Comparison of ENCODE assay signal across 9 cellular contexts in the genomic region with DNA sequence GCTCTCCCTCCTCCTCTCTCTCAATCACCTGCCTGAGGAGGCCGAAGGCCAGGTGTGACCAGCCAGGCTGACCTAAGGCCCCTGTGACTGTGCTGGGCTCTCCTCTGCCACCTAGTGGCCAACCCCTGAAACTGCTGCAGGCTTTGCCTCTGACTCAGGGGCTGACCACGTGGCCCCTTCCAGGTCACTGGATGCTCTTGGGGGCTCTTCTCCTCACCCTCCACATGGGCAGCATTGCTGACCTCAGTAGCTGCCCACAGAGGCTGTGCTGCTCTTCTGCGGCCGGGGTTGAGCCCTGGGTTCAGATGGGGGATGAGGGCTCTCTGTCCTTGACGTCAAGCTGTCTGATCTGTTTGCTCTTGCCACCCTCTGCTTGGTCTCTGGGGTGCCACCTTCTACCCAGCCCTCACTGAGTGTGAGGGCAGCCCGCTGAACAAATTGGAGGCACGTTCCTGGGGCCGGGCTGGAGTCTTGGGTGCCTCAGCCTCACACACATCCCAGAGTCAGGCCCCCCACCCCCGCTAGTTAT.
DNase-seq lines count a peak whose midpoint lies in the region; ATAC-seq, FAIRE-seq and TF ChIP-seq lines count a peak whose summit lies in the region.
"Had no signal": no experiment of that assay in that cellular context is flagged by ENCODE, and none has a peak within 500 bp of the region (broad histone marks: within the 10 kb centered on the region; RNA-seq: fewer than 3 reads in every experiment).

No MANE protein-coding gene starts in this region.

- no peaks in the 10 kb centered on the region for H3K9me2 ChIP-seq in MM.1S (replicated peaks; ENCODE audit: insufficient read depth, low read length)

- H3K4me1 ChIP-seq in MM.1S (ENCODE audit: low read length) (no peaks in the 10 kb centered on the region), H1 (replicated peaks in 1 of 4; ENCODE audit: control insufficient read depth in 3 of 4, insufficient read depth in 4 of 4, low read length in 3 of 4) (no peaks in the 10 kb centered on the region; a peak in 1 of 7 replicates)

- no peak overlapping the region for H2AK5ac ChIP-seq in H1 (ENCODE audit: low read depth, low read length)

- H2BK12ac ChIP-seq in H1 (ENCODE audit: low read depth, low read length), result no peak overlapping the region

- H3K4me3 ChIP-seq in MM.1S (ENCODE audit: low read length) (no peak overlapping the region), H1 (ENCODE audit: extremely low read depth in 1 of 4, insufficient read depth in 2 of 4, low read depth in 3 of 4, low read length in 4 of 4) (no peak overlapping the region)

- H3K27ac ChIP-seq in MM.1S (ENCODE audit: low read length) (no peak overlapping the region), H1 (ENCODE audit: low read depth, low read length) (no peak overlapping the region)

- H3K36me3 Mint-ChIP-seq in CD14-positive monocyte, result no peaks in the 10 kb centered on the region
- H3K36me3 Mint-ChIP-seq in mesothelial cell of epicardium, result peaks cover 2% of the 10 kb centered on the region

- TF ChIP-seq EP300 in H1 (IDR thresholded peaks at IDR 0.05; ENCODE audit: borderline replicate concordance in 1 of 2, low read depth in 2 of 2, low read length in 2 of 2), result no peak

- peak; percentile 99 for TF ChIP-seq CTCF in CD14-positive monocyte (IDR thresholded peaks at IDR 0.05)
- TF ChIP-seq CTCF in MM.1S (IDR thresholded peaks at IDR 0.05; ENCODE audit: low read length), result peak; percentile 94
- TF ChIP-seq CTCF in H1 (IDR thresholded peaks at IDR 0.05; ENCODE audit: control extremely low read depth in 1 of 3, insufficient read depth in 1 of 3, low read depth in 1 of 3, low read length in 3 of 3), result peak; percentile 90 to 99 (median 90)
- TF ChIP-seq CTCF in mesothelial cell of epicardium (IDR thresholded peaks at IDR 0.05; ENCODE audit: unreplicated experiment), result peak; percentile 95

- no peak overlapping the region for H3K18ac ChIP-seq in H1 (ENCODE audit: extremely low read depth, low read length)

- no peak overlapping the region for H3K27ac Mint-ChIP-seq in CD14-positive monocyte
- no peak overlapping the region for H3K27ac Mint-ChIP-seq in mesothelial cell of epicardium
- H3K27ac Mint-ChIP-seq in stimulated activated naive CD8-positive, alpha-beta T cell treated with anti-CD3 and anti-CD28 coated beads, Interleukin-15, amount 100 ng/mL, for 72 hours, result peak overlapping the region in 1 of 2 donors; percentile 37
- H3K27ac Mint-ChIP-seq: IgD-negative memory B cell had no signal

- no peak overlapping the region for H4K5ac ChIP-seq in H1 (ENCODE audit: insufficient read length, low read depth, low read length)

- H3K4me1 Mint-ChIP-seq in CD14-positive monocyte (no peaks in the 10 kb centered on the region), mesothelial cell of epicardium (peaks cover 8% of the 10 kb centered on the region)
- no peaks in the 10 kb centered on the region for H3K4me1 Mint-ChIP-seq in stimulated activated naive CD8-positive, alpha-beta T cell treated with anti-CD3 and anti-CD28 coated beads, Interleukin-15, amount 100 ng/mL, for 72 hours
- H3K4me1 Mint-ChIP-seq: IgD-negative memory B cell had no signal

- no peak overlapping the region for H3K4me3 Mint-ChIP-seq in CD14-positive monocyte
- no peak overlapping the region for H3K4me3 Mint-ChIP-seq in mesothelial cell of epicardium
- no peak overlapping the region for H3K4me3 Mint-ChIP-seq in stimulated activated naive CD8-positive, alpha-beta T cell treated with anti-CD3 and anti-CD28 coated beads, Interleukin-15, amount 100 ng/mL, for 72 hours
- H3K4me3 Mint-ChIP-seq: IgD-negative memory B cell had no signal

- no peaks in the 10 kb centered on the region for H3K23me2 ChIP-seq in H1 (ENCODE audit: low read depth, low read length)

- H3K36me3 ChIP-seq in MM.1S (replicated peaks; ENCODE audit: insufficient read depth, low read length) (no peaks in the 10 kb centered on the region), H1 (ENCODE audit: control insufficient read depth in 2 of 4, insufficient read depth in 4 of 4, low read length in 3 of 4) (no peaks in the 10 kb centered on the region)

- WGBS in H1 (ENCODE audit: extremely low coverage in 1 of 2, insufficient coverage in 1 of 2, insufficient read length in 1 of 2, insufficient replicate concordance in 2 of 2, low coverage in 1 of 2, low lambda C conversion rate in 2 of 2, missing lambda C conversion rate in 1 of 2), 2 experiments, result 51% methylated on average over 8 of the region's 9 CpGs; no CpG with 5 or more reads in 1 of the 2 experiments

- no peaks in the 10 kb centered on the region for H3K79me1 ChIP-seq in H1 (ENCODE audit: low read depth, low read length)

- no peak overlapping the region for H3K23ac ChIP-seq in H1 (ENCODE audit: insufficient read length)

- H3K4me2 ChIP-seq in MM.1S (ENCODE audit: low read depth, low read length) (no peak overlapping the region), H1 (ENCODE audit: insufficient read depth in 1 of 2, low read depth in 2 of 2, low read length in 2 of 2) (no peak overlapping the region)

- TF ChIP-seq RAD21 in H1 (IDR thresholded peaks at IDR 0.05 in 1 of 2, conservative IDR thresholded peaks at IDR 0.05 in 1 of 2; ENCODE audit: low read depth in 2 of 2, low read length in 2 of 2), result peak; percentile 80 to 84

- no peak overlapping the region for H3K56ac ChIP-seq in H1 (replicated peaks; ENCODE audit: insufficient read length, low read depth, low read length)

- no peak overlapping the region for H4K91ac ChIP-seq in H1 (replicated peaks; ENCODE audit: insufficient read length, low read length)

- peaks cover 1 to 15% (median 11%) of the 10 kb centered on the region in 7 donors for H3K9me3 Mint-ChIP-seq in CD14-positive monocyte
- H3K9me3 Mint-ChIP-seq in mesothelial cell of epicardium, result peaks cover 8% of the 10 kb centered on the region
- H3K9me3 Mint-ChIP-seq in stimulated activated naive CD8-positive, alpha-beta T cell treated with anti-CD3 and anti-CD28 coated beads, Interleukin-15, amount 100 ng/mL, for 72 hours, result peaks cover 10 to 11% of the 10 kb centered on the region in 2 donors

- no peak overlapping the region for H3K14ac ChIP-seq in H1 (ENCODE audit: insufficient read length)

- H3K9ac ChIP-seq in MM.1S (ENCODE audit: low read length) (no peak overlapping the region), H1 (replicated peaks in 1 of 4; ENCODE audit: extremely low read depth in 1 of 4, low read depth in 3 of 4, low read length in 3 of 4) (no peak overlapping the region)

- H2BK15ac ChIP-seq in H1 (ENCODE audit: low read length), result no peak overlapping the region

- FAIRE-seq in H1 (lab: Jason Lieb, UNC), result no peak

- H3K27me3 Mint-ChIP-seq in CD14-positive monocyte (ENCODE audit: low read depth in 3 of 3) (peaks cover 7 to 15% (median 13%) of the 10 kb centered on the region in 3 donors), mesothelial cell of epicardium (ENCODE audit: low read depth) (peaks cover 9% of the 10 kb centered on the region)
- H3K27me3 Mint-ChIP-seq in stimulated activated naive CD8-positive, alpha-beta T cell treated with anti-CD3 and anti-CD28 coated beads, Interleukin-15, amount 100 ng/mL, for 72 hours, result peaks cover 47% of the 10 kb centered on the region

- no peaks in the 10 kb centered on the region for H3K79me2 ChIP-seq in MM.1S (ENCODE audit: low read length)
- no peaks in the 10 kb centered on the region for H3K79me2 ChIP-seq in H1 (ENCODE audit: control insufficient read depth in 1 of 2, insufficient read depth in 2 of 2, low read length in 2 of 2)

- POLR2A ChIA-PET in H1 (lab: Charles Lee; ENCODE audit: partially characterized antibody), result no interaction called here

- H3K4ac ChIP-seq in H1 (replicated peaks; ENCODE audit: insufficient read length, low read depth, low read length), result no peak overlapping the region

- CTCF ChIA-PET in H1 (lab: Charles Lee; ENCODE audit: partially characterized antibody), result interaction anchor here (0.6 to 0.9 kb wide), 2 partner anchors 13 to 188 kb away, joined by 4 to 6 read pairs; no protein-coding TSS in a partner anchor

- no peak overlapping the region for H2BK5ac ChIP-seq in H1 (ENCODE audit: low read depth, low read length)

- H3K9me3 ChIP-seq in MM.1S (replicated peaks; ENCODE audit: insufficient read depth, low read length) (no peaks in the 10 kb centered on the region), H1 (ENCODE audit: insufficient read depth in 2 of 2, low read depth in 1 of 2, low read length in 1 of 2) (no peaks in the 10 kb centered on the region)

- H2AFZ ChIP-seq in MM.1S (ENCODE audit: low read length) (no peak overlapping the region), H1 (ENCODE audit: low read length) (peak overlapping the region; percentile 95; the same call in 1 of the 2 replicates)

- H2BK20ac ChIP-seq in H1 (ENCODE audit: low read length), result no peak overlapping the region

- H4K8ac ChIP-seq in H1 (ENCODE audit: extremely low read depth, insufficient read depth, low read length), result no peak overlapping the region

- peaks cover 8% of the 10 kb centered on the region; the same call in 1 of the 2 replicates for H3K27me3 ChIP-seq in MM.1S (replicated peaks; ENCODE audit: insufficient read depth, low read length)
- peaks cover 0 to 14% (median 7%) of the 10 kb centered on the region in 4 experiments; a peak in 4 of 7 replicates for H3K27me3 ChIP-seq in H1 (replicated peaks in 1 of 4; ENCODE audit: control insufficient read depth in 3 of 4, extremely low read depth in 1 of 4, insufficient read depth in 3 of 4, low read length in 3 of 4)

- no peaks in the 10 kb centered on the region for H4K20me1 ChIP-seq in MM.1S (ENCODE audit: insufficient read depth, low read length)
- no peaks in the 10 kb centered on the region for H4K20me1 ChIP-seq in H1 (replicated peaks in 1 of 2; ENCODE audit: control insufficient read depth in 1 of 2, insufficient read depth in 2 of 2, low read length in 2 of 2)

- ATAC-seq in GM19372 (IDR thresholded peaks at IDR 0.05; ENCODE audit: low read depth, unreplicated experiment) (peak; percentile 76), GM19395 (IDR thresholded peaks at IDR 0.05; ENCODE audit: unreplicated experiment) (no peak)
- peak; percentile 68 for ATAC-seq in stimulated activated naive CD8-positive, alpha-beta T cell treated with anti-CD3 and anti-CD28 coated beads, Interleukin-15, amount 100 ng/mL, for 72 hours

- no peak for DNase-seq in CD14-positive monocyte (ENCODE audit: low spot score)
- peak; percentile 52 for DNase-seq in MM.1S
- peak; percentile 57 for DNase-seq in activated CD4-positive, alpha-beta T cell treated with anti-CD3 and anti-CD28 coated beads for 48 hours
- DNase-seq in H1 (ENCODE audit: low read depth in 1 of 2, low spot score in 2 of 2), result peak; percentile 38 to 88
- DNase-seq in mesothelial cell of epicardium (ENCODE audit: low spot score in 2 of 2, unreplicated experiment in 2 of 2), result no peak
- DNase-seq in stimulated activated naive CD8-positive, alpha-beta T cell treated with anti-CD3 and anti-CD28 coated beads, Interleukin-15, amount 100 ng/mL, for 72 hours, result peak; percentile 44 to 48

- H3F3A ChIP-seq in MM.1S (ENCODE audit: insufficient read depth, low read length), result no peaks in the 10 kb centered on the region

- H2BK120ac ChIP-seq in H1 (replicated peaks; ENCODE audit: low read depth, low read length), result no peak overlapping the region

- no peak for TF ChIP-seq POLR2A in H1 (IDR thresholded peaks at IDR 0.05; ENCODE audit: control extremely low read depth in 1 of 2, low read depth in 2 of 2, low read length in 2 of 2)

- intact Hi-C loops in CD14-positive monocyte (cut with micrococcal nuclease), result no loop called here

TF ChIP-seq in H1, 55 proteins besides CTCF, POLR2A, EP300 and RAD21 (continues in another document):
- TF ChIP-seq CBX5 (IDR thresholded peaks at IDR 0.05; ENCODE audit: low read depth, low read length), result no peak

Comparison
In these comparisons a context has a peak if more than half of its experiments do, and no peak if none do; other contexts are left out.
1. DNase-seq: peak in MM.1S (single experiment), activated CD4-positive, alpha-beta T cell treated with anti-CD3 and anti-CD28 coated beads for 48 hours (single experiment), H1 (2 of 2) and stimulated activated naive CD8-positive, alpha-beta T cell treated with anti-CD3 and anti-CD28 coated beads, Interleukin-15, amount 100 ng/mL, for 72 hours (2 of 2); none in CD14-positive monocyte (single experiment) and mesothelial cell of epicardium (0 of 2).
2. Peak in every context shown above with its lines, with median percentiles within 50 percentile points of each other: CTCF ChIP-seq.